16 cellular contexts compared by ENCODE assay signal in genomic region chr12:107390414-107390813, GRCh38.
"Had no signal": no experiment of that assay in that cellular context is flagged by ENCODE, and none has a peak within 500 bp of the region (broad histone marks: within the 10 kb centered on the region; RNA-seq: fewer than 3 reads in every experiment).

No MANE protein-coding gene starts in this region.

- H3K4me1 ChIP-seq: body of pancreas, colonic mucosa, esophagus muscularis mucosa, pancreas, tibial artery, uterus had no signal

- H3K9me3 ChIP-seq: body of pancreas, colonic mucosa, pancreas, uterus had no signal

- H3K4me3 Mint-ChIP-seq: naive B cell had no signal

- H3K36me3 ChIP-seq: colonic mucosa, esophagus muscularis mucosa, pancreas, tibial artery, uterus had no signal

- DNase-seq: activated CD4-positive, alpha-beta T cell treated with anti-CD3 and anti-CD28 coated beads, Interleukin-2, amount 50 U/mL, for 48 hours; activated CD8-positive, alpha-beta memory T cell treated with anti-CD3 and anti-CD28 coated beads, Interleukin-2, amount 50 U/mL, for 4 hours; activated naive CD4-positive, alpha-beta T cell; amygdala; body of pancreas; caudate nucleus; colonic mucosa; hippocampal formation; naive B cell; pancreas; stimulated activated CD4-positive, alpha-beta T cell treated with anti-CD3 and anti-CD28 coated beads, Interleukin-12 subunit alpha, Interleukin-12 subunit beta, amount 100 ng/mL, for 4 hours; stimulated activated CD4-positive, alpha-beta T cell treated with anti-CD3 and anti-CD28 coated beads, Interleukin-2, amount 100 ng/mL, for 24 hours; tibial artery; uterus had no signal

- H3K4me3 ChIP-seq: body of pancreas, colonic mucosa, esophagus muscularis mucosa, pancreas, tibial artery, uterus had no signal

- H3K27me3 ChIP-seq: body of pancreas, colonic mucosa, esophagus muscularis mucosa, pancreas, tibial artery, uterus had no signal

- H3K27ac ChIP-seq: body of pancreas, colonic mucosa, esophagus muscularis mucosa, pancreas, tibial artery, uterus had no signal

- ATAC-seq: body of pancreas, left lobe of liver, pancreas had no signal
